Comparison of ENCODE assay signal across 8 cellular contexts in the genomic region with DNA sequence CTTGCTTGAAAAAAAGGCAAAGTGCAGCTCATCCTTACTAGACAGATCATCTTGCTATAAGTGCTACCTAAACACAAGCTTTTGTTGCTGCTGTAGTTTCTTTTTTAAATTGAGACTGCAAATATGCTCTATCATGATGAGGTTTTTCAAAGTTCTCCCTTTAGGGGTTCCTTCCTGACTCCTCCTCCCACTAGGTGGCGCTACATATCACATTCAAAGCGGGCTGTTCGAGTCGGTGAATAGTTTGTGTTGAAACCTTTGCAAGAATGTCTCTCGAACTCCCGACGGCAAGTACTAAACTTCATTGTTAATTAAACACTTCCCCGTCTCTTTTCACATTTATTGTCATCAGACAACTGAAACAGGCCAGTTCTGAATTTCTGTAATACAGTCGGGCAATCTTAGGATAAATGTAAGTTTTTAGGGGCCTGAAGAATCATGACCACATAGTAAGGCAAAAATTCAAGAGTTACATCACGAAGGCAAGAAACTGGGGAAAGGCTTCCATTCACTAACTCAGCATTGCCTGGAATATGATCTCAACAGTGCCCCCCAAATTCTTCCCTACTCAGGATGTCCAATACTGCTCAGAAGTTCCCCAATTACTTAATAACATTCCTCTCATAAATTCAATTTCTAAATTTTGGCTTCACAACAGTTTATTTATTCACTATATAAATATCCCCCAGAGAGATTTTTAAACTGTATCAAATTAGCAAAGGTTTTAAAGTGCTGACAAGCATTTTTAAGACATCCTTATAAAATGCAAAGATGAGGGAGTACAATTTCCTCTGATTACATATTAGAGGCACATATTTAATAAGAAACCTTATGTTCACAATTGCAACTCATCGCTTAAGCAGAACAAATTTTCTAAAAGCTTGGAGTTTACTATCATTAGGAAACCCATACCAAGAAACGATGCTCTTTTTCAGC. TPM values are rescaled to one million over a fixed set of nuclear protein-coding genes. Genes with fewer than 3 reads are reported as not detected.
DNase-seq lines count a peak whose midpoint lies in the region; ATAC-seq and TF ChIP-seq lines count a peak whose summit lies in the region.

No MANE protein-coding gene starts in this region.

- no peaks in the 10 kb centered on the region for H3K9me3 ChIP-seq in CD4-positive, alpha-beta T cell (ENCODE audit: control insufficient read depth, low read length)
- H3K9me3 ChIP-seq in HAP-1 (no peaks in the 10 kb centered on the region), mesenchymal stem cell (ENCODE audit: control insufficient read depth, low read length) (no peaks in the 10 kb centered on the region)

- CTCF ChIA-PET in CD4-positive, alpha-beta T cell (lab: Charles Lee) = interaction anchor here (0.6 to 1.0 kb wide), 4 partner anchors 9 to 1060 kb away, joined by 3 to 4 read pairs (median 3); partner anchors contain the start of gene HS3ST3B1
- CTCF ChIA-PET in activated CD4-positive, alpha-beta memory T cell treated with anti-CD3 and anti-CD28 coated beads, Interleukin-2, amount 10 ng/mL, durations not matched to agents 7 days and 5 days (lab: Charles Lee) = interaction anchor here (0.7 to 5.4 kb wide), 3 partner anchors 707 to 1331 kb away, joined by 3 to 54 read pairs (median 3); partner anchors contain the start of gene HS3ST3B1

- intact Hi-C loops in CD4-positive, alpha-beta T cell (cut with DNase I, micrococcal nuclease) = loop anchor here (1.0 to 10.0 kb wide), 5 partner anchors 560 to 1331 kb away; no protein-coding TSS in a partner anchor

- no peak overlapping the region for H3K4me3 ChIP-seq in HAP-1
- H3K4me3 ChIP-seq in mesenchymal stem cell (ENCODE audit: insufficient read depth in 1 of 2, low read depth in 1 of 2, low read length in 2 of 2) = peak overlapping the region in 1 of 2 experiments; percentile 93

- no peaks in the 10 kb centered on the region for H3K36me3 Mint-ChIP-seq in CD4-positive, alpha-beta T cell (ENCODE audit: low read depth)
- no peaks in the 10 kb centered on the region for H3K36me3 Mint-ChIP-seq in activated CD4-positive, alpha-beta memory T cell treated with anti-CD3 and anti-CD28 coated beads, Interleukin-2, amount 10 ng/mL, durations not matched to agents 7 days and 5 days (ENCODE audit: low read depth)

- H3K4me1 Mint-ChIP-seq in CD4-positive, alpha-beta T cell (ENCODE audit: low read depth) = peaks cover 7% of the 10 kb centered on the region
- peaks cover 3% of the 10 kb centered on the region for H3K4me1 Mint-ChIP-seq in activated CD4-positive, alpha-beta memory T cell treated with anti-CD3 and anti-CD28 coated beads, Interleukin-2, amount 10 ng/mL, durations not matched to agents 7 days and 5 days

- no peak overlapping the region for H2BK15ac ChIP-seq in mesenchymal stem cell (ENCODE audit: low read depth, poor library complexity, severe bottlenecking)

- H2BK5ac ChIP-seq in mesenchymal stem cell (ENCODE audit: low read depth, low read length, poor library complexity, severe bottlenecking) = no peak overlapping the region

- ATAC-seq in CD4-positive, alpha-beta T cell (ENCODE audit: poor library complexity) = peak; percentile 82
- no peak for ATAC-seq in GM21619 (IDR thresholded peaks at IDR 0.05; ENCODE audit: unreplicated experiment)

- H3K27me3 ChIP-seq in CD4-positive, alpha-beta T cell (ENCODE audit: control insufficient read depth, insufficient read depth, low read length) = peaks cover 22% of the 10 kb centered on the region
- H3K27me3 ChIP-seq in HAP-1 (ENCODE audit: low read depth) (no peaks in the 10 kb centered on the region), mesenchymal stem cell (ENCODE audit: control insufficient read depth in 1 of 2, insufficient read depth in 1 of 2, low read length in 2 of 2) (peaks cover 0 to under 1% of the 10 kb centered on the region in 2 experiments)

- peak; percentile 85 for TF ChIP-seq CTCF in CD4-positive, alpha-beta T cell (IDR thresholded peaks at IDR 0.05)

- no peak overlapping the region for H3K27ac ChIP-seq in CD4-positive, alpha-beta T cell (ENCODE audit: low read depth, low read length)
- no peak overlapping the region for H3K27ac ChIP-seq in mesenchymal stem cell (ENCODE audit: low read length, poor library complexity, severe bottlenecking)

- no peak overlapping the region for H3K23ac ChIP-seq in mesenchymal stem cell (ENCODE audit: low read length in 2 of 2)

- no peaks in the 10 kb centered on the region for H3K36me3 ChIP-seq in HAP-1 (replicated peaks)
- H3K36me3 ChIP-seq in mesenchymal stem cell (ENCODE audit: control insufficient read depth in 1 of 2, insufficient read depth in 2 of 2, low read depth in 1 of 2, low read length in 2 of 2) = no peaks in the 10 kb centered on the region

- peaks cover 39% of the 10 kb centered on the region for H3K27me3 Mint-ChIP-seq in CD4-positive, alpha-beta T cell
- H3K27me3 Mint-ChIP-seq in activated CD4-positive, alpha-beta memory T cell treated with anti-CD3 and anti-CD28 coated beads, Interleukin-2, amount 10 ng/mL, durations not matched to agents 7 days and 5 days = peaks cover 36% of the 10 kb centered on the region

- no peak overlapping the region for H2BK120ac ChIP-seq in mesenchymal stem cell (ENCODE audit: low read depth, low read length)

- POLR2A ChIA-PET in CD4-positive, alpha-beta T cell (lab: Charles Lee) = interaction anchor here (0.6 to 1.0 kb wide), 2 partner anchors 708 to 1105 kb away, joined by 3 to 4 read pairs; no protein-coding TSS in a partner anchor
- POLR2A ChIA-PET in activated CD4-positive, alpha-beta memory T cell treated with anti-CD3 and anti-CD28 coated beads, Interleukin-2, amount 10 ng/mL, durations not matched to agents 7 days and 5 days (lab: Charles Lee) = interaction anchor here (0.6 to 0.9 kb wide), 4 partner anchors 15 to 1331 kb away, joined by 3 to 4 read pairs (median 3); partner anchors contain the start of gene HS3ST3B1

- H2AFZ ChIP-seq in mesenchymal stem cell (ENCODE audit: low read depth, low read length) = no peak overlapping the region

- peak; percentile 62 to 89 (median 74) for DNase-seq in CD4-positive, alpha-beta T cell
- DNase-seq in HAP-1 (ENCODE audit: low spot score in 2 of 2) (peak; percentile 33 to 79), NCI-H748 treated with DMSO at 0.1 percent for 48 hours (lab: John Stamatoyannopoulos, UW) (peak; percentile 59), mesenchymal stem cell (peak; percentile 86)
- DNase-seq in activated CD4-positive, alpha-beta memory T cell treated with anti-CD3 and anti-CD28 coated beads, Interleukin-2, amount 10 ng/mL, durations not matched to agents 7 days and 5 days = peak; percentile 81
- DNase-seq in effector CD4-positive, alpha-beta T cell = peak; percentile 80
- peak; percentile 71 to 74 for DNase-seq in stimulated activated CD8-positive, alpha-beta memory T cell treated with anti-CD3 and anti-CD28 coated beads, Interleukin-2, amount 100 ng/mL, for 1 hour (ENCODE audit: low read depth in 2 of 2)

- peak overlapping the region; percentile 91 for H3K9ac ChIP-seq in mesenchymal stem cell (ENCODE audit: low read length)

- H2BK12ac ChIP-seq in mesenchymal stem cell (ENCODE audit: low read length in 2 of 2) = no peak overlapping the region

- H3K79me1 ChIP-seq in mesenchymal stem cell (replicated peaks; ENCODE audit: low read length, poor library complexity, severe bottlenecking) = no peaks in the 10 kb centered on the region

- in situ Hi-C loops in HAP-1 (cut with MboI; ENCODE audit: low sequenced_read_pairs) = loop anchor here (10.0 kb wide), 2 partner anchors 720 to 1330 kb away; no protein-coding TSS in a partner anchor

- H3K18ac ChIP-seq in mesenchymal stem cell (ENCODE audit: low read depth in 1 of 2, low read length in 2 of 2) = no peak overlapping the region

- H3K14ac ChIP-seq in mesenchymal stem cell (ENCODE audit: low read length in 2 of 2) = no peak overlapping the region

- H4K8ac ChIP-seq in mesenchymal stem cell (ENCODE audit: low read length) = no peak overlapping the region

- H4K91ac ChIP-seq in mesenchymal stem cell (ENCODE audit: low read length) = no peak overlapping the region

- no peaks in the 10 kb centered on the region; the same call in 1 of the 2 replicates for H3K4me1 ChIP-seq in HAP-1
- no peaks in the 10 kb centered on the region for H3K4me1 ChIP-seq in mesenchymal stem cell (ENCODE audit: control insufficient read depth, insufficient read depth, low read depth, low read length)

- H3K4me2 ChIP-seq in mesenchymal stem cell (ENCODE audit: low read length, poor library complexity, severe bottlenecking) = no peak overlapping the region

- no peaks in the 10 kb centered on the region for H3K9me3 Mint-ChIP-seq in CD4-positive, alpha-beta T cell
- H3K9me3 Mint-ChIP-seq in activated CD4-positive, alpha-beta memory T cell treated with anti-CD3 and anti-CD28 coated beads, Interleukin-2, amount 10 ng/mL, durations not matched to agents 7 days and 5 days = no peaks in the 10 kb centered on the region

- no peak overlapping the region for H3K4me3 Mint-ChIP-seq in CD4-positive, alpha-beta T cell
- no peak overlapping the region for H3K4me3 Mint-ChIP-seq in activated CD4-positive, alpha-beta memory T cell treated with anti-CD3 and anti-CD28 coated beads, Interleukin-2, amount 10 ng/mL, durations not matched to agents 7 days and 5 days

- 31% methylated on average over 10 of the region's 12 CpGs for WGBS in mesenchymal stem cell

- H3K4ac ChIP-seq in mesenchymal stem cell (ENCODE audit: low read depth in 1 of 2, low read length in 2 of 2) = no peak overlapping the region

- no peak overlapping the region for H3K27ac Mint-ChIP-seq in CD4-positive, alpha-beta T cell
- no peak overlapping the region for H3K27ac Mint-ChIP-seq in activated CD4-positive, alpha-beta memory T cell treated with anti-CD3 and anti-CD28 coated beads, Interleukin-2, amount 10 ng/mL, durations not matched to agents 7 days and 5 days

- H2AK5ac ChIP-seq in mesenchymal stem cell (ENCODE audit: low read length, severe bottlenecking) = no peak overlapping the region

RNA-seq across cellular contexts. Expression of gene HS3ST3A1, which starts 6.7 kb away (rescaled TPM):
- 1 to 10 TPM in 1 of 2 experiments, under 1 TPM in 1; 0.22 to 1.2 TPM for total RNA-seq in CD4-positive, alpha-beta T cell
- total RNA-seq in activated CD4-positive, alpha-beta memory T cell treated with anti-CD3 and anti-CD28 coated beads, Interleukin-2, amount 10 ng/mL, durations not matched to agents 7 days and 5 days = 1 to 10 TPM; 2.5 to 2.8 TPM
- 11.7 TPM for polyA plus RNA-seq in mesenchymal stem cell (2013, experiment 1 of 2)
- 10.4 TPM for polyA plus RNA-seq in mesenchymal stem cell (2013, experiment 2 of 2)
